Comparison of ENCODE assay signal across 9 cellular contexts in the genomic region with DNA sequence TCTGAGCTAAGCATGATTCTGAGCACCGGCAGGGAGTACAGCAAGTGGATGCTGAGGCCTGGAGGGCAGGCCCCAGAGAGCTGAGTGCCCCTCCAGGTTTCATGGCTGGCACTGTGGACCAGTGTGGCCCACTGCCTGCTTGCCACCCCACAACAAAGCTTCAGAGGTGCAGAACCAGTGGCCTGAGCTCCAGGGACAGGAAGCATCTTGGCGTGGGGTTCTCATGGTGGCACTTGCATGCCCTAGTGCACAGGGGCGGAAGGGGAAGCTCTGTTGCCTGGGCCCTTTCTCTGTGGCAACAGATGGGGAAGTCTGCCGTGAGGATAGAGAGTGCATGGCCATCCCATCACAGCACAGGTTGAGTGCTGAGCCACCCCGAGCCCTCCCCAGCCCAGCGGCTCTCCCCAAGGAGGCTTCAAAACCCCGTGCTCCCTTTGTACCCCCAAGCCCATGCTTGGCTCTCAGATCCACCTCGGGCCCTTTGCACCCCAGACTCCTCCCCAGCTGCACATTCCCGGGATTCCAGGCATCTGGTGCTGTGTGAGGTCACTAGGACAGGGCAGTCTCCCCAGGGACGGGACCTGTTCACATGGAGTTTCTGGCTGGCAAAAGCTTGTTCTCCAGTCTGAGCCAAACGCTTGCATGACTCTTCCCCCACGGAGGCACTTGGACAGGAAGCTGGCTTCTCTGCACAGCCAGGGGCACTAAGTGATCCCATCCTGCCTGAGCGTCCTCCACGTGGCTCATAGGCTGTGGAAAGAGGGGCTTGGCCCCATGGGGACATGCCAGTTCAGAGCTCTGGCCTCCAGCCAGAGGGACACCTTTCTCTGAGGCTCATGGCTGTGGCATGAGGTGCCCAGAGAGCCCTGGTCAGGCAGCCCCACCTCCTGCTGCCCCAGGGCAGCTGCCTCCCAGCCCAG. TPM values are rescaled to one million over a fixed set of nuclear protein-coding genes. Genes with fewer than 3 reads are reported as not detected.
A peak's percentile ranks its signal among the peaks of the same experiment; 100 is the strongest.
DNase-seq lines count a peak whose midpoint lies in the region; ATAC-seq and TF ChIP-seq lines count a peak whose summit lies in the region.
"Had no signal": no experiment of that assay in that cellular context is flagged by ENCODE, and none has a peak within 500 bp of the region (broad histone marks: within the 10 kb centered on the region; RNA-seq: fewer than 3 reads in every experiment).

No MANE protein-coding gene starts in this region.

- H3K9me3 ChIP-seq in testis = no peaks in the 10 kb centered on the region

- H3K27me3 ChIP-seq in testis = no peaks in the 10 kb centered on the region

- H3K27me3 Mint-ChIP-seq in activated T-cell treated with anti-CD3 and anti-CD28 coated beads, Interleukin-2, amount 50 U/mL, for 4 hours (ENCODE audit: low read depth) = peaks cover 12% of the 10 kb centered on the region

- H3K36me3 ChIP-seq in testis (ENCODE audit: low read depth, missing control alignments) = no peaks in the 10 kb centered on the region

- no peak for ATAC-seq in activated T-cell treated with anti-CD3 and anti-CD28 coated beads, Interleukin-2, amount 50 U/mL, for 4 hours
- ATAC-seq in left cardiac atrium (peak in 1 of 2 donors; percentile 1), GM18870 (IDR thresholded peaks at IDR 0.05; ENCODE audit: unreplicated experiment) (no peak), GM18502 (IDR thresholded peaks at IDR 0.05; ENCODE audit: poor library complexity, unreplicated experiment) (no peak)

- 51 to 68% methylated on average over 4 to 14 of the region's 14 CpGs for WGBS in testis, 2 donors

- H3K36me3 Mint-ChIP-seq in activated T-cell treated with anti-CD3 and anti-CD28 coated beads, Interleukin-2, amount 50 U/mL, for 4 hours (ENCODE audit: insufficient read depth) = peaks cover 4% of the 10 kb centered on the region

- no peak for TF ChIP-seq CTCF in testis (IDR thresholded peaks at IDR 0.05)

- no peak overlapping the region for H3K4me3 ChIP-seq in testis

- intact Hi-C loops in left cardiac atrium (cut with DNase I) = no loop called here
- intact Hi-C loops in testis (cut with DNase I; ENCODE audit: low total_unique reads) = no loop called here

- DNase-seq in activated T-cell treated with anti-CD3 and anti-CD28 coated beads, Interleukin-2, amount 50 U/mL, for 4 hours = no peak
- no peak for DNase-seq in activated T-cell treated with anti-CD3 and anti-CD28 coated beads for 4 hours
- DNase-seq in SIG-M5 (lab: John Stamatoyannopoulos, UW) = peak; percentile 36
- peak; percentile 61 for DNase-seq in left cardiac atrium
- peak; percentile 38 for DNase-seq in testis
- DNase-seq in stimulated activated CD4-positive, alpha-beta T cell treated with anti-CD3 and anti-CD28 coated beads, Interleukin-15, amount 100 ng/mL, for 24 hours = no peak

- peak overlapping the region; percentile 97 for H3K4me3 Mint-ChIP-seq in activated T-cell treated with anti-CD3 and anti-CD28 coated beads, Interleukin-2, amount 50 U/mL, for 4 hours

- H3K4me1 ChIP-seq in testis = peaks cover 42% of the 10 kb centered on the region

- no peaks in the 10 kb centered on the region for H3K9me3 Mint-ChIP-seq in activated T-cell treated with anti-CD3 and anti-CD28 coated beads, Interleukin-2, amount 50 U/mL, for 4 hours

- TF ChIP-seq POLR2A in testis (IDR thresholded peaks at IDR 0.05) = no peak

- H3K4me1 Mint-ChIP-seq in activated T-cell treated with anti-CD3 and anti-CD28 coated beads, Interleukin-2, amount 50 U/mL, for 4 hours (ENCODE audit: low read depth) = peaks cover 33% of the 10 kb centered on the region

- no peak overlapping the region for H3K27ac ChIP-seq in testis

RNA-seq across cellular contexts. Expression of gene SLC25A1, which starts 4.2 kb away (rescaled TPM):
- 10 to 100 TPM; 31.7 to 36.6 (median 34.1) TPM for total RNA-seq in activated T-cell treated with anti-CD3 and anti-CD28 coated beads, Interleukin-2, amount 50 U/mL, for 4 hours
- total RNA-seq in left cardiac atrium (10 to 100 TPM; 39.0 to 48.2 TPM), testis (10 to 100 TPM; 61.7 to 64.9 TPM)
- 56.0 TPM for polyA plus RNA-seq in testis (ENCODE audit: insufficient read depth, low read depth, low replicate concordance)

RNA-seq across cellular contexts. Expression of gene GSC2, which starts 24.3 kb away (rescaled TPM):
- total RNA-seq in activated T-cell treated with anti-CD3 and anti-CD28 coated beads, Interleukin-2, amount 50 U/mL, for 4 hours = not detected
- total RNA-seq in left cardiac atrium = not detected
- total RNA-seq in testis = 10 to 100 TPM; 15.3 to 16.0 TPM
- 2.3 TPM for polyA plus RNA-seq in testis (ENCODE audit: insufficient read depth, low read depth, low replicate concordance)
- total RNA-seq: activated CD8-positive, alpha-beta memory T cell treated with anti-CD3 and anti-CD28 coated beads for 36 hours had no signal

RNA-seq across cellular contexts. Expression of gene ESS2, which starts 29.9 kb away (rescaled TPM):
- 10 to 100 TPM; 21.8 to 22.5 (median 22.0) TPM for total RNA-seq in activated T-cell treated with anti-CD3 and anti-CD28 coated beads, Interleukin-2, amount 50 U/mL, for 4 hours
- total RNA-seq in left cardiac atrium = 10 to 100 TPM in 1 of 2 donors, 1 to 10 TPM in 1; 9.8 to 10.1 TPM
- total RNA-seq in testis = 10 to 100 TPM; 27.4 to 38.0 TPM
- polyA plus RNA-seq in testis (ENCODE audit: insufficient read depth, low read depth, low replicate concordance) = 42.9 TPM

RNA-seq across cellular contexts. Expression of gene TSSK2, which starts 43.3 kb away (rescaled TPM):
- not detected for total RNA-seq in activated T-cell treated with anti-CD3 and anti-CD28 coated beads, Interleukin-2, amount 50 U/mL, for 4 hours
- total RNA-seq in left cardiac atrium (not detected), testis (100 to 1,000 TPM in 1 of 2 donors, 10 to 100 TPM in 1; 66.0 to 188 TPM)
- 205 TPM for polyA plus RNA-seq in testis (ENCODE audit: insufficient read depth, low read depth, low replicate concordance)
- total RNA-seq: activated CD8-positive, alpha-beta memory T cell treated with anti-CD3 and anti-CD28 coated beads for 36 hours had no signal

RNA-seq across cellular contexts. Expression of gene DGCR2, which starts 52.2 kb away (rescaled TPM):
- total RNA-seq in activated T-cell treated with anti-CD3 and anti-CD28 coated beads, Interleukin-2, amount 50 U/mL, for 4 hours = 10 to 100 TPM; 25.8 to 27.7 (median 27.0) TPM
- 10 to 100 TPM; 30.4 to 31.4 TPM for total RNA-seq in left cardiac atrium
- total RNA-seq in testis = 100 to 1,000 TPM in 1 of 2 donors, 10 to 100 TPM in 1; 89.5 to 106 TPM
- 64.6 TPM for polyA plus RNA-seq in testis (ENCODE audit: insufficient read depth, low read depth, low replicate concordance)

Comparison
In these comparisons a context has a peak if more than half of its experiments do, and no peak if none do; other contexts are left out.
1. DNase-seq: peak in SIG-M5 (single experiment), left cardiac atrium (single experiment) and testis (single experiment); none in activated T-cell treated with anti-CD3 and anti-CD28 coated beads, Interleukin-2, amount 50 U/mL, for 4 hours (single experiment), activated T-cell treated with anti-CD3 and anti-CD28 coated beads for 4 hours (single experiment) and stimulated activated CD4-positive, alpha-beta T cell treated with anti-CD3 and anti-CD28 coated beads, Interleukin-15, amount 100 ng/mL, for 24 hours (single experiment).
2. RNA of gene GSC2, which starts 24.3 kb away (total RNA-seq): 15.3 to 16.0 TPM in testis; not detected in activated T-cell treated with anti-CD3 and anti-CD28 coated beads, Interleukin-2, amount 50 U/mL, for 4 hours and not detected in left cardiac atrium; every median in the first group is over 10 times any median in the second.